15 cellular contexts compared by ENCODE assay signal in genomic region chr10:112208981-112209380, GRCh38. TPM values are rescaled to one million over a fixed set of nuclear protein-coding genes. Genes with fewer than 3 reads are reported as not detected.
DNase-seq lines count a peak whose midpoint lies in the region; ATAC-seq and TF ChIP-seq lines count a peak whose summit lies in the region.
"Had no signal": no experiment of that assay in that cellular context is flagged by ENCODE, and none has a peak within 500 bp of the region (broad histone marks: within the 10 kb centered on the region; RNA-seq: fewer than 3 reads in every experiment).

No MANE protein-coding gene starts in this region.

- CTCF ChIA-PET in CD8-positive, alpha-beta T cell (lab: Charles Lee): no interaction called here

- intact Hi-C loops in left ventricle myocardium inferior (cut with micrococcal nuclease): no loop called here
- intact Hi-C loops in CD8-positive, alpha-beta T cell (cut with DNase I, micrococcal nuclease): no loop called here

- peak; percentile 52 for DNase-seq in GM03348 (ENCODE audit: low spot score)
- DNase-seq in SK-N-DZ (ENCODE audit: low spot score): peak; percentile 16
- DNase-seq in left ventricle myocardium inferior: no peak
- DNase-seq in immature natural killer cell: no peak
- no peak for DNase-seq in CD8-positive, alpha-beta T cell
- DNase-seq: activated CD8-positive, alpha-beta memory T cell treated with anti-CD3 and anti-CD28 coated beads, Interleukin-2, amount 10 ng/mL, durations not matched to agents 7 days and 5 days; amniotic stem cell; Calu3; NCI-H1105 treated with DMSO at 0.1 percent for 48 hours; NCI-H526; SJCRH30 had no signal

- POLR2A ChIA-PET in CD8-positive, alpha-beta T cell (lab: Charles Lee): no interaction called here

- peaks cover 12% of the 10 kb centered on the region for H3K27me3 ChIP-seq in left ventricle myocardium inferior (ENCODE audit: low read depth)
- H3K27me3 ChIP-seq in CD8-positive, alpha-beta T cell (ENCODE audit: insufficient read depth, low read length): no peaks in the 10 kb centered on the region
- H3K27me3 ChIP-seq: SJCRH30 had no signal

- ATAC-seq in GM18520 (IDR thresholded peaks at IDR 0.05; ENCODE audit: unreplicated experiment): no peak
- ATAC-seq in CD8-positive, alpha-beta T cell: no peak
- ATAC-seq: activated CD4-positive, CD25-positive, alpha-beta regulatory T cell treated with anti-CD3 and anti-CD28 coated beads, Interleukin-2, amount 50 U/mL, for 24 hours; activated CD8-positive, alpha-beta memory T cell treated with anti-CD3 and anti-CD28 coated beads, Interleukin-2, amount 10 ng/mL, durations not matched to agents 7 days and 5 days had no signal

- peaks cover 14% of the 10 kb centered on the region for H3K4me1 ChIP-seq in left ventricle myocardium inferior
- H3K4me1 ChIP-seq in CD8-positive, alpha-beta T cell (ENCODE audit: insufficient read depth, low read length): no peaks in the 10 kb centered on the region
- H3K4me1 ChIP-seq: SJCRH30 had no signal

- H3K9me3 Mint-ChIP-seq in stimulated activated naive CD8-positive, alpha-beta T cell treated with anti-CD3 and anti-CD28 coated beads, Interleukin-15, Interleukin-2, amounts not matched to agents 100 ng/mL and 50 ng/mL, for 24 hours: no peaks in the 10 kb centered on the region
- peaks cover 0 to 2% (median 0%) of the 10 kb centered on the region in 6 donors for H3K9me3 Mint-ChIP-seq in immature natural killer cell
- no peaks in the 10 kb centered on the region for H3K9me3 Mint-ChIP-seq in CD8-positive, alpha-beta T cell
- H3K9me3 Mint-ChIP-seq: T-helper 2 cell treated with Interferon-gamma antibody and Interleukin-4, amounts not matched to agents 5 μg/mL and 100 μg/mL, for 36 hours had no signal

- H3K36me3 Mint-ChIP-seq in stimulated activated naive CD8-positive, alpha-beta T cell treated with anti-CD3 and anti-CD28 coated beads, Interleukin-15, Interleukin-2, amounts not matched to agents 100 ng/mL and 50 ng/mL, for 24 hours (ENCODE audit: low read depth): no peaks in the 10 kb centered on the region
- H3K36me3 Mint-ChIP-seq in immature natural killer cell: no peaks in the 10 kb centered on the region
- H3K36me3 Mint-ChIP-seq in CD8-positive, alpha-beta T cell: no peaks in the 10 kb centered on the region
- H3K36me3 Mint-ChIP-seq: activated CD8-positive, alpha-beta memory T cell treated with anti-CD3 and anti-CD28 coated beads, Interleukin-2, amount 10 ng/mL, durations not matched to agents 7 days and 5 days had no signal

- H3K36me3 ChIP-seq in left ventricle myocardium inferior: no peaks in the 10 kb centered on the region
- H3K36me3 ChIP-seq in CD8-positive, alpha-beta T cell (ENCODE audit: insufficient read depth, low read length): no peaks in the 10 kb centered on the region
- H3K36me3 ChIP-seq: SJCRH30 had no signal

- TF ChIP-seq CTCF in left ventricle myocardium inferior (IDR thresholded peaks at IDR 0.05; ENCODE audit: borderline replicate concordance): no peak
- TF ChIP-seq CTCF in CD8-positive, alpha-beta T cell (IDR thresholded peaks at IDR 0.05): no peak

- peak overlapping the region; percentile 67 for H3K27ac Mint-ChIP-seq in stimulated activated naive CD8-positive, alpha-beta T cell treated with anti-CD3 and anti-CD28 coated beads, Interleukin-15, Interleukin-2, amounts not matched to agents 100 ng/mL and 50 ng/mL, for 24 hours
- H3K27ac Mint-ChIP-seq in immature natural killer cell: no peak overlapping the region
- no peak overlapping the region for H3K27ac Mint-ChIP-seq in CD8-positive, alpha-beta T cell
- H3K27ac Mint-ChIP-seq: activated CD8-positive, alpha-beta memory T cell treated with anti-CD3 and anti-CD28 coated beads, Interleukin-2, amount 10 ng/mL, durations not matched to agents 7 days and 5 days; T-helper 2 cell treated with Interferon-gamma antibody and Interleukin-4, amounts not matched to agents 5 μg/mL and 100 μg/mL, for 36 hours had no signal

- no peaks in the 10 kb centered on the region for H3K9me3 ChIP-seq in left ventricle myocardium inferior (replicated peaks)
- H3K9me3 ChIP-seq in CD8-positive, alpha-beta T cell (ENCODE audit: low read length): no peaks in the 10 kb centered on the region
- H3K9me3 ChIP-seq: SJCRH30 had no signal

- no peak overlapping the region for H3K4me3 ChIP-seq in left ventricle myocardium inferior
- H3K4me3 ChIP-seq in CD8-positive, alpha-beta T cell (ENCODE audit: low read depth, low read length): no peak overlapping the region
- H3K4me3 ChIP-seq: SJCRH30 had no signal

- peak overlapping the region; percentile 51 for H3K27ac ChIP-seq in left ventricle myocardium inferior (replicated peaks)
- no peak overlapping the region for H3K27ac ChIP-seq in CD8-positive, alpha-beta T cell (ENCODE audit: low read depth, low read length)
- H3K27ac ChIP-seq: SJCRH30 had no signal

- H3K27me3 Mint-ChIP-seq in stimulated activated naive CD8-positive, alpha-beta T cell treated with anti-CD3 and anti-CD28 coated beads, Interleukin-15, Interleukin-2, amounts not matched to agents 100 ng/mL and 50 ng/mL, for 24 hours: peaks cover 26% of the 10 kb centered on the region
- H3K27me3 Mint-ChIP-seq in immature natural killer cell (ENCODE audit: low read depth in 3 of 3): peaks cover 2 to 6% (median 5%) of the 10 kb centered on the region in 3 donors
- peaks cover 24% of the 10 kb centered on the region for H3K27me3 Mint-ChIP-seq in CD8-positive, alpha-beta T cell (ENCODE audit: low read depth)

- H3K4me3 Mint-ChIP-seq in stimulated activated naive CD8-positive, alpha-beta T cell treated with anti-CD3 and anti-CD28 coated beads, Interleukin-15, Interleukin-2, amounts not matched to agents 100 ng/mL and 50 ng/mL, for 24 hours: no peak overlapping the region
- H3K4me3 Mint-ChIP-seq in immature natural killer cell: no peak overlapping the region
- H3K4me3 Mint-ChIP-seq in CD8-positive, alpha-beta T cell: no peak overlapping the region
- H3K4me3 Mint-ChIP-seq: activated CD8-positive, alpha-beta memory T cell treated with anti-CD3 and anti-CD28 coated beads, Interleukin-2, amount 10 ng/mL, durations not matched to agents 7 days and 5 days; T-helper 2 cell treated with Interferon-gamma antibody and Interleukin-4, amounts not matched to agents 5 μg/mL and 100 μg/mL, for 36 hours had no signal

- H3K4me1 Mint-ChIP-seq in stimulated activated naive CD8-positive, alpha-beta T cell treated with anti-CD3 and anti-CD28 coated beads, Interleukin-15, Interleukin-2, amounts not matched to agents 100 ng/mL and 50 ng/mL, for 24 hours (ENCODE audit: low read depth): no peaks in the 10 kb centered on the region
- no peaks in the 10 kb centered on the region for H3K4me1 Mint-ChIP-seq in immature natural killer cell
- H3K4me1 Mint-ChIP-seq in CD8-positive, alpha-beta T cell (ENCODE audit: low read depth): no peaks in the 10 kb centered on the region

RNA-seq across cellular contexts. Expression of gene GPAM, which starts 25.4 kb away (rescaled TPM):
- polyA plus RNA-seq in SK-N-DZ (2014; cell fraction: cytosol; rRNA removed): 51.4 and 77.1 TPM in 2 replicates
- 50.1 and 56.6 TPM in 2 replicates for polyA plus RNA-seq in SK-N-DZ (2014; cell fraction: nucleus; rRNA removed)
- 22.2 TPM for total RNA-seq in left ventricle myocardium inferior
- polyA plus RNA-seq in immature natural killer cell: 1 to 10 TPM in 1 of 3 donors, under 1 TPM in 1, not detected in 1; 0.97 to 2.0 TPM
- total RNA-seq in CD8-positive, alpha-beta T cell: 1 to 10 TPM; 3.2 to 4.2 TPM

Comparison
In these comparisons a context has a peak if more than half of its experiments do, and no peak if none do; other contexts are left out.
1. DNase-seq: peak in GM03348 (single experiment) and SK-N-DZ (single experiment); none in left ventricle myocardium inferior (single experiment), immature natural killer cell (0 of 3) and CD8-positive, alpha-beta T cell (0 of 7).